Comparison of ENCODE assay signal across 20 cellular contexts in the genomic region with DNA sequence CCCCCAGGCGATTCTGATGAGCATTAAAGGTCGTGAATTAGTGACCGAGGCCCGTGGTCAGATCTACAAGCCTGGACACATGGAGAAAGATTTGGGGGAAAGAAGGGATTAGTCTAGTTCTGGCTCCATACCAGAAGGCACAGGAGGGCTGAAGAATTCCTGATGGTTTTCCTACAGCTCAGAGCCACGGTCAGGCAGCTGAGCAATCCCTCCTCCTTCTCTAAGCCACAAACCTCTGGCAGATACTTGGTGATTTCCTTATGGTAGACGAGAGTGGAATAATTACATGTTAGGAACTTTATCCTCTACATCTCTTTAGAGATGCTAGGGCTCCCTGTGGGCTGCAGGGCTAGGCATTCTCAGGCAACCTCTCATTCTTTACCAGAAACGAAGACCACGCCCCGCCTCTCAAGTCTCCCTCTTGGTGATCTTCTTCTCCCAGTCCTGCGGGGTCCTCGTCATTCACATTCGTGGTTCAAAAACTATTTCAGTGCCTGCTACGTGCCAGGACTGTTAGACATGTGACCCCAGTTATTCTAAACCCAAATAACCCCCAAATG. TPM values are rescaled to one million over a fixed set of nuclear protein-coding genes. Genes with fewer than 3 reads are reported as not detected.
DNase-seq lines count a peak whose midpoint lies in the region; TF ChIP-seq lines count a peak whose summit lies in the region.
"Had no signal": no experiment of that assay in that cellular context is flagged by ENCODE, and none has a peak within 500 bp of the region (broad histone marks: within the 10 kb centered on the region; RNA-seq: fewer than 3 reads in every experiment).

No MANE protein-coding gene starts in this region.

- CTCF ChIA-PET in activated CD4-positive, alpha-beta T cell treated with anti-CD3 and anti-CD28 coated beads, Interleukin-2, amount 10 ng/mL, durations not matched to agents 7 days and 5 days (lab: Charles Lee), result interaction anchor here (0.6 kb wide), 1 partner anchor 26 kb away, joined by 3 read pairs; no protein-coding TSS in a partner anchor

- no peak overlapping the region for H3K4me3 Mint-ChIP-seq in activated naive CD4-positive, alpha-beta T cell treated with anti-CD3 and anti-CD28 coated beads, Interleukin-2, amount 50 U/mL, for 24 hours
- no peak overlapping the region for H3K4me3 Mint-ChIP-seq in osteocyte (ENCODE audit: unreplicated experiment)
- H3K4me3 Mint-ChIP-seq in activated CD4-positive, alpha-beta T cell treated with anti-CD3 and anti-CD28 coated beads, Interleukin-2, amount 10 ng/mL, durations not matched to agents 7 days and 5 days, result no peak overlapping the region
- H3K4me3 Mint-ChIP-seq: CD14-positive monocyte; CD4-positive, alpha-beta T cell; CD8-positive, alpha-beta memory T cell; H9 had no signal

- DNase-seq in activated naive CD4-positive, alpha-beta T cell (lab: John Stamatoyannopoulos, UW), result no peak
- DNase-seq in RPMI7951 (ENCODE audit: low read depth) (peak; percentile 51), fibroblast of peridontal ligament (ENCODE audit: extremely low read depth) (peak; percentile 51), middle frontal gyrus (ENCODE audit: extremely low spot score, low spot score) (no peak), osteocyte (ENCODE audit: extremely low spot score, unreplicated experiment) (no peak)
- no peak for DNase-seq in activated CD4-positive, alpha-beta T cell treated with anti-CD3 and anti-CD28 coated beads, Interleukin-2, amount 10 ng/mL, durations not matched to agents 7 days and 5 days
- DNase-seq: 8988T; ACHN; AML-193; BE2C; Calu3; CD4-positive, alpha-beta T cell; CD8-positive, alpha-beta memory T cell; DND-41; EL; GDM1; GM23248; H9 had no signal

- no peaks in the 10 kb centered on the region for H3K36me3 Mint-ChIP-seq in activated naive CD4-positive, alpha-beta T cell treated with anti-CD3 and anti-CD28 coated beads, Interleukin-2, amount 50 U/mL, for 24 hours
- no peaks in the 10 kb centered on the region for H3K36me3 Mint-ChIP-seq in osteocyte (ENCODE audit: unreplicated experiment)
- no peaks in the 10 kb centered on the region for H3K36me3 Mint-ChIP-seq in activated CD4-positive, alpha-beta T cell treated with anti-CD3 and anti-CD28 coated beads, Interleukin-2, amount 10 ng/mL, durations not matched to agents 7 days and 5 days (ENCODE audit: low read depth)
- H3K36me3 Mint-ChIP-seq: CD14-positive monocyte; CD8-positive, alpha-beta memory T cell had no signal

- H3K27me3 Mint-ChIP-seq in activated naive CD4-positive, alpha-beta T cell treated with anti-CD3 and anti-CD28 coated beads, Interleukin-2, amount 50 U/mL, for 24 hours, result peaks cover 3% of the 10 kb centered on the region
- H3K27me3 Mint-ChIP-seq in osteocyte (ENCODE audit: unreplicated experiment), result no peaks in the 10 kb centered on the region
- peaks cover 2% of the 10 kb centered on the region for H3K27me3 Mint-ChIP-seq in activated CD4-positive, alpha-beta T cell treated with anti-CD3 and anti-CD28 coated beads, Interleukin-2, amount 10 ng/mL, durations not matched to agents 7 days and 5 days

- POLR2A ChIA-PET in activated CD4-positive, alpha-beta T cell treated with anti-CD3 and anti-CD28 coated beads, Interleukin-2, amount 10 ng/mL, durations not matched to agents 7 days and 5 days (lab: Charles Lee), result no interaction called here

- no peak for TF ChIP-seq CTCF in osteocyte (IDR thresholded peaks at IDR 0.05)

- H3K4me1 Mint-ChIP-seq in activated naive CD4-positive, alpha-beta T cell treated with anti-CD3 and anti-CD28 coated beads, Interleukin-2, amount 50 U/mL, for 24 hours, result no peaks in the 10 kb centered on the region
- peaks cover 2% of the 10 kb centered on the region for H3K4me1 Mint-ChIP-seq in osteocyte (ENCODE audit: unreplicated experiment)
- no peaks in the 10 kb centered on the region for H3K4me1 Mint-ChIP-seq in activated CD4-positive, alpha-beta T cell treated with anti-CD3 and anti-CD28 coated beads, Interleukin-2, amount 10 ng/mL, durations not matched to agents 7 days and 5 days
- H3K4me1 Mint-ChIP-seq: CD8-positive, alpha-beta memory T cell had no signal

- peak overlapping the region; percentile 30 for H3K27ac Mint-ChIP-seq in activated naive CD4-positive, alpha-beta T cell treated with anti-CD3 and anti-CD28 coated beads, Interleukin-2, amount 50 U/mL, for 24 hours
- H3K27ac Mint-ChIP-seq in osteocyte (ENCODE audit: unreplicated experiment), result no peak overlapping the region
- no peak overlapping the region for H3K27ac Mint-ChIP-seq in activated CD4-positive, alpha-beta T cell treated with anti-CD3 and anti-CD28 coated beads, Interleukin-2, amount 10 ng/mL, durations not matched to agents 7 days and 5 days
- H3K27ac Mint-ChIP-seq: CD14-positive monocyte; CD4-positive, alpha-beta T cell; H9 had no signal

- no peaks in the 10 kb centered on the region for H3K9me3 Mint-ChIP-seq in activated naive CD4-positive, alpha-beta T cell treated with anti-CD3 and anti-CD28 coated beads, Interleukin-2, amount 50 U/mL, for 24 hours
- no peaks in the 10 kb centered on the region for H3K9me3 Mint-ChIP-seq in osteocyte (ENCODE audit: unreplicated experiment)
- no peaks in the 10 kb centered on the region for H3K9me3 Mint-ChIP-seq in activated CD4-positive, alpha-beta T cell treated with anti-CD3 and anti-CD28 coated beads, Interleukin-2, amount 10 ng/mL, durations not matched to agents 7 days and 5 days
- H3K9me3 Mint-ChIP-seq: CD4-positive, alpha-beta T cell; CD8-positive, alpha-beta memory T cell; H9 had no signal

RNA-seq across cellular contexts. Expression of a gene that starts 20.5 kb away (rescaled TPM):
- 13.6 and 16.5 TPM in 2 replicates for total RNA-seq in RPMI7951 (2014; rRNA removed; shearing (Covaris generic))
- total RNA-seq in osteocyte, result 23.0 and 24.2 TPM in 2 replicates
- 10 to 100 TPM; 18.4 to 19.6 TPM for total RNA-seq in activated CD4-positive, alpha-beta T cell treated with anti-CD3 and anti-CD28 coated beads, Interleukin-2, amount 10 ng/mL, durations not matched to agents 7 days and 5 days

Comparison
In these comparisons a context has a peak if more than half of its experiments do, and no peak if none do; other contexts are left out.
1. DNase-seq: peak in RPMI7951 (single experiment) and fibroblast of peridontal ligament (single experiment); none in activated naive CD4-positive, alpha-beta T cell (0 of 4), middle frontal gyrus (single experiment), osteocyte (single experiment) and activated CD4-positive, alpha-beta T cell treated with anti-CD3 and anti-CD28 coated beads, Interleukin-2, amount 10 ng/mL, durations not matched to agents 7 days and 5 days (single experiment).